Comparison of ENCODE assay signal across 1 cellular context in genomic region chr7:77696643-77697534, GRCh38.
A peak's percentile ranks its signal among the peaks of the same experiment; 100 is the strongest.
TF ChIP-seq lines count a peak whose summit lies in the region.

No MANE protein-coding gene starts in this region.

TF ChIP-seq in K562, 482 proteins besides CTCF, POLR2A, EP300 and RAD21 (continued from another document and continues in another):
- TF ChIP-seq NR2F6 (CRISPR knock-in tag; IDR thresholded peaks at IDR 0.05) (no peak; the same call in 1 of the 2 replicates), ZFX (CRISPR knock-in tag; IDR thresholded peaks at IDR 0.05) (peak; percentile 68), ZNF41 (CRISPR knock-in tag; conservative IDR thresholded peaks at IDR 0.05) (no peak), HEY1 (CRISPR knock-in tag; IDR thresholded peaks at IDR 0.05; ENCODE audit: borderline replicate concordance) (no peak), FUS (optimal IDR thresholded peaks at IDR 0.05; ENCODE audit: low read depth, low read length) (no peak), SMARCE1 (IDR thresholded peaks at IDR 0.05) (peak; percentile 9; the same call in 1 of the 2 replicates), RBM39 (optimal IDR thresholded peaks at IDR 0.05; ENCODE audit: low read depth, low read length) (no peak), ZNF586 (CRISPR knock-in tag; conservative IDR thresholded peaks at IDR 0.05) (no peak), ADNP (tag; IDR thresholded peaks at IDR 0.05) (no peak), NFRKB (IDR thresholded peaks at IDR 0.05; ENCODE audit: low read depth) (0 out of 2 replicates have a peak, but pooled peaks have one; percentile 28), TEAD2 (tag; IDR thresholded peaks at IDR 0.05) (no peak), GATAD2A (IDR thresholded peaks at IDR 0.05) (no peak), STAG1 (CRISPR knock-in tag; IDR thresholded peaks at IDR 0.05; ENCODE audit: borderline replicate concordance) (no peak), GTF2E2 (tag; IDR thresholded peaks at IDR 0.05) (peak; percentile 62; the same call in 1 of the 2 replicates), STAT5A (IDR thresholded peaks at IDR 0.05; ENCODE audit: borderline replicate concordance, low read length) (no peak), NCOA6 (IDR thresholded peaks at IDR 0.05) (no peak), HIVEP1 (CRISPR knock-in tag; IDR thresholded peaks at IDR 0.05) (no peak), HDAC6 (IDR thresholded peaks at IDR 0.05; ENCODE audit: low read depth, low read length) (no peak), CGGBP1 (CRISPR knock-in tag; IDR thresholded peaks at IDR 0.05) (no peak; the same call in 1 of the 2 replicates), ZBTB7A (IDR thresholded peaks at IDR 0.05; ENCODE audit: borderline replicate concordance, control insufficient read depth, low read depth, low read length) (peak; percentile 99), CLOCK (CRISPR knock-in tag; IDR thresholded peaks at IDR 0.05; ENCODE audit: borderline replicate concordance) (no peak), NKRF (IDR thresholded peaks at IDR 0.05; ENCODE audit: borderline replicate concordance) (peak; percentile 93), TFE3 (CRISPR knock-in tag; IDR thresholded peaks at IDR 0.05) (no peak), GATAD2B (IDR thresholded peaks at IDR 0.05; ENCODE audit: borderline replicate concordance) (0 out of 2 replicates have a peak, but pooled peaks have one; percentile 67), POLR3G (IDR thresholded peaks at IDR 0.05; ENCODE audit: extremely low read depth, insufficient read length, insufficient replicate concordance) (no peak), ZNF282 (CRISPR knock-in tag; IDR thresholded peaks at IDR 0.05) (no peak), ZNF140 (CRISPR knock-in tag; IDR thresholded peaks at IDR 0.05) (no peak), THRAP3 (IDR thresholded peaks at IDR 0.05; ENCODE audit: borderline replicate concordance) (no peak), MTA3 (IDR thresholded peaks at IDR 0.05; ENCODE audit: borderline replicate concordance) (no peak), SP1 (CRISPR knock-in tag; IDR thresholded peaks at IDR 0.05) (no peak; the same call in 1 of the 2 replicates), DLX4 (CRISPR knock-in tag; IDR thresholded peaks at IDR 0.05) (no peak), THAP12 (CRISPR knock-in tag; IDR thresholded peaks at IDR 0.05) (no peak), RBBP5 (IDR thresholded peaks at IDR 0.05; ENCODE audit: borderline replicate concordance, insufficient read depth, low read length, poor library complexity, severe bottlenecking) (peak; percentile 79), LARP7 (IDR thresholded peaks at IDR 0.05) (no peak), RBM22 (IDR thresholded peaks at IDR 0.05; ENCODE audit: low read depth, low read length, poor library complexity, severe bottlenecking) (no peak), ARID3A (IDR thresholded peaks at IDR 0.05; ENCODE audit: borderline replicate concordance, low read depth, low read length) (no peak), NELFE (IDR thresholded peaks at IDR 0.05; ENCODE audit: insufficient read depth, insufficient read length) (no peak), ZNF239 (CRISPR knock-in tag; IDR thresholded peaks at IDR 0.05) (no peak), ZKSCAN1 (IDR thresholded peaks at IDR 0.05; ENCODE audit: low read depth, low read length) (no peak), SAFB (IDR thresholded peaks at IDR 0.05; ENCODE audit: borderline replicate concordance, low read depth, low read length) (no peak), DPF2 (IDR thresholded peaks at IDR 0.05) (no peak), BDP1 (IDR thresholded peaks at IDR 0.05; ENCODE audit: insufficient read depth, insufficient read length) (no peak), NFIC (IDR thresholded peaks at IDR 0.05) (peak; percentile 26; the same call in 1 of the 2 replicates), ZBTB2 (IDR thresholded peaks at IDR 0.05) (no peak), PRMT5 (CRISPR knock-in tag; IDR thresholded peaks at IDR 0.05) (no peak), MBD2 (IDR thresholded peaks at IDR 0.05; ENCODE audit: borderline replicate concordance, low read depth) (no peak), FIP1L1 (IDR thresholded peaks at IDR 0.05; ENCODE audit: low read depth, low read length, poor library complexity, severe bottlenecking) (peak; percentile 41), ZNF551 (CRISPR knock-in tag; IDR thresholded peaks at IDR 0.05) (no peak), TRIM28 (IDR thresholded peaks at IDR 0.05) (no peak), ZNF12 (CRISPR knock-in tag; IDR thresholded peaks at IDR 0.05) (peak; percentile 19; the same call in 1 of the 2 replicates), HMGXB4 (CRISPR knock-in tag; IDR thresholded peaks at IDR 0.05) (peak; percentile 75; the same call in 1 of the 2 replicates), HMG20B (CRISPR knock-in tag; IDR thresholded peaks at IDR 0.05) (no peak), C11orf30 (IDR thresholded peaks at IDR 0.05; ENCODE audit: low read depth) (no peak), POU5F1 (IDR thresholded peaks at IDR 0.05; ENCODE audit: borderline replicate concordance, low read depth, low read length, partially characterized antibody) (no peak), BCL6 (CRISPR knock-in tag; IDR thresholded peaks at IDR 0.05) (no peak), ZNF24 (IDR thresholded peaks at IDR 0.05) (no peak)
